In the genomic region with DNA sequence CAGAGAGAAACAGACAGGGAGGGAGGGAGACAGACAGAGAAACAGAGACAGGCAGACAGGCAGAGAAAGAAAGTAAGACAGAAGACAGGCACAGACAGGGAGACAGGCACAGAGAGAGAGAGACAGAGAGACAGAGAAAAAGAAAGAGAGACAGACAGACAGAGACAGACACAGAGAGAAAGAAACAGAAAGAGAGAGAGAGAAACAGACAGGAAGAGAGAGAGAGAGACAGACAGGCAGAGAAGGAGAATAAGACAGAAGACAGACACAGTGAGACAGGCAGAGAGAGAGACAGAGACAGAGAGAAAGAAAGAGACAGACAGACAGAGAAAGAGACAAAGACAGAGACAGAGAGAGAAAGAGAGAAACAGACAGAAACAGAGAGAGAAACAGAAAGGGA, we compare ENCODE assay signal across 26 cellular contexts.
DNase-seq lines count a peak whose midpoint lies in the region; ATAC-seq, FAIRE-seq and TF ChIP-seq lines count a peak whose summit lies in the region.
"Had no signal": no experiment of that assay in that cellular context is flagged by ENCODE, and none has a peak within 500 bp of the region (broad histone marks: within the 10 kb centered on the region; RNA-seq: fewer than 3 reads in every experiment).

No MANE protein-coding gene starts in this region.

- H3K9me3 Mint-ChIP-seq in natural killer cell treated with Interleukin-12 subunit alpha and Interleukin-12 subunit beta and Interleukin-15 and Interleukin-18, amount 100 ng/mL, for 72 hours: peaks cover 3% of the 10 kb centered on the region

- TF ChIP-seq CTCF in MM.1S (IDR thresholded peaks at IDR 0.05; ENCODE audit: low read length) (no peak), SU-DHL-6 (IDR thresholded peaks at IDR 0.05; ENCODE audit: insufficient read depth, low read length, poor library complexity, severe bottlenecking) (no peak), HepG2 (CRISPR knock-in tag; IDR thresholded peaks at IDR 0.05) (no peak), mucosa of descending colon (IDR thresholded peaks at IDR 0.05) (no peak), upper lobe of left lung (IDR thresholded peaks at IDR 0.05) (no peak)

- ATAC-seq in HepG2 (no peak), HG03520 (IDR thresholded peaks at IDR 0.05; ENCODE audit: unreplicated experiment) (no peak), mucosa of descending colon (no peak), upper lobe of left lung (ENCODE audit: low FRiP score in 2 of 2) (no peak)
- no peak for ATAC-seq in natural killer cell treated with Interleukin-12 subunit alpha and Interleukin-12 subunit beta and Interleukin-15 and Interleukin-18, amount 100 ng/mL, for 72 hours
- ATAC-seq: K562 had no signal

- H3K27ac ChIP-seq in MM.1S (ENCODE audit: low read length) (no peak overlapping the region), SU-DHL-6 (ENCODE audit: low read depth, low read length) (0 out of 2 replicates have a peak overlapping the region, but pooled peaks have one; percentile 15), HepG2 (ENCODE audit: extremely low read length, insufficient read depth, low read length) (no peak overlapping the region), upper lobe of left lung (no peak overlapping the region)
- H3K27ac ChIP-seq: A549, Peyer's patch had no signal

- H3K9me2 ChIP-seq in MM.1S (replicated peaks; ENCODE audit: insufficient read depth, low read length): no peaks in the 10 kb centered on the region
- H3K9me2 ChIP-seq in SU-DHL-6 (replicated peaks; ENCODE audit: insufficient read depth, low read length): no peaks in the 10 kb centered on the region

- H3F3A ChIP-seq in MM.1S (ENCODE audit: insufficient read depth, low read length) (no peaks in the 10 kb centered on the region), SU-DHL-6 (ENCODE audit: insufficient read depth) (no peaks in the 10 kb centered on the region)

- in situ Hi-C loops in HepG2 (cut with HindIII; ENCODE audit: extremely low pct_ligation_motif_present, low pct_unique_long_range_greater_than_20kb): no loop called here

- DNase-seq in ELR (ENCODE audit: low read depth): peak; percentile 0
- DNase-seq in MM.1S: no peak
- no peak for DNase-seq in HepG2 (ENCODE audit: low spot score)
- DNase-seq in natural killer cell treated with Interleukin-12 subunit alpha and Interleukin-12 subunit beta and Interleukin-15 and Interleukin-18, amount 100 ng/mL, for 72 hours (ENCODE audit: low spot score): no peak
- no peak for DNase-seq in mucosa of descending colon
- DNase-seq in upper lobe of left lung: no peak
- DNase-seq: C1 segment of cervical spinal cord; CD4-positive, alpha-beta memory T cell; COR-L47; DMS53; GDM1; GOT3; NCI-H1092; NCI-H1417 treated with DMSO at 0.1 percent for 48 hours; NCI-H1694 treated with DMSO at 0.1 percent for 48 hours; NCI-H2081; NCI-H2227 treated with DMSO at 0.1 percent for 48 hours; NCI-H526 treated with DMSO at 0.1 percent for 48 hours; Peyer's patch; SHP77 treated with DMSO at 0.1 percent for 48 hours had no signal

- intact Hi-C loops in HepG2 (cut with micrococcal nuclease; ENCODE audit: unreplicated experiment) (loop anchor here (5.0 kb wide), 1 partner anchor 215 kb away; no protein-coding TSS in a partner anchor), mucosa of descending colon (cut with DNase I, micrococcal nuclease) (no loop called here)

- no peak overlapping the region for H3K27ac Mint-ChIP-seq in natural killer cell treated with Interleukin-12 subunit alpha and Interleukin-12 subunit beta and Interleukin-15 and Interleukin-18, amount 100 ng/mL, for 72 hours
- H3K27ac Mint-ChIP-seq: CD4-positive, alpha-beta memory T cell had no signal

- FAIRE-seq in HepG2 (lab: Jason Lieb, UNC): no peak
- FAIRE-seq: A549, GM12891, K562 had no signal

- H3K9me3 ChIP-seq in MM.1S (replicated peaks; ENCODE audit: insufficient read depth, low read length) (no peaks in the 10 kb centered on the region), SU-DHL-6 (ENCODE audit: insufficient read depth, low read length) (no peaks in the 10 kb centered on the region), HepG2 (ENCODE audit: low read length) (peaks cover 6% of the 10 kb centered on the region; the same call in 1 of the 2 replicates), mucosa of descending colon (no peaks in the 10 kb centered on the region), upper lobe of left lung (no peaks in the 10 kb centered on the region)
- H3K9me3 ChIP-seq: A549, HAP-1, Peyer's patch had no signal

- H3K79me2 ChIP-seq in MM.1S (ENCODE audit: low read length) (no peaks in the 10 kb centered on the region), SU-DHL-6 (ENCODE audit: insufficient read depth, low read length) (no peaks in the 10 kb centered on the region), HepG2 (ENCODE audit: insufficient read depth, low read length) (no peaks in the 10 kb centered on the region)

- H3K4me1 ChIP-seq in MM.1S (ENCODE audit: low read length) (no peaks in the 10 kb centered on the region), HepG2 (ENCODE audit: insufficient read depth, low read length) (no peaks in the 10 kb centered on the region), mucosa of descending colon (ENCODE audit: low read depth) (no peaks in the 10 kb centered on the region), upper lobe of left lung (no peaks in the 10 kb centered on the region)
- H3K4me1 ChIP-seq: A549, Peyer's patch had no signal

- TF ChIP-seq EP300 in HepG2 (IDR thresholded peaks at IDR 0.05; ENCODE audit: low read depth in 2 of 2, low read length in 2 of 2) (no peak), HepG2 (CRISPR knock-in tag; IDR thresholded peaks at IDR 0.05; ENCODE audit: borderline replicate concordance) (no peak), upper lobe of left lung (IDR thresholded peaks at IDR 0.05) (no peak)

- H2AFZ ChIP-seq in MM.1S (ENCODE audit: low read length) (peak overlapping the region; percentile 23; the same call in 1 of the 2 replicates), SU-DHL-6 (ENCODE audit: low read depth, low read length, severe bottlenecking) (no peak overlapping the region), HepG2 (ENCODE audit: low read length) (no peak overlapping the region)

- no peaks in the 10 kb centered on the region for H4K20me1 ChIP-seq in MM.1S (ENCODE audit: insufficient read depth, low read length)
- no peaks in the 10 kb centered on the region for H4K20me1 ChIP-seq in SU-DHL-6 (ENCODE audit: low read depth, low read length)
- no peaks in the 10 kb centered on the region for H4K20me1 ChIP-seq in HepG2 (ENCODE audit: insufficient read depth, low read length)

- CTCF ChIA-PET in HepG2 (lab: Yijun Ruan, JAX; ENCODE audit: low intra/inter-chr PET ratio, low total read pairs): no interaction called here

- H3K4me1 Mint-ChIP-seq in natural killer cell treated with Interleukin-12 subunit alpha and Interleukin-12 subunit beta and Interleukin-15 and Interleukin-18, amount 100 ng/mL, for 72 hours (ENCODE audit: low read depth in 2 of 2): no peaks in the 10 kb centered on the region
- H3K4me1 Mint-ChIP-seq: CD4-positive, alpha-beta memory T cell had no signal

- TF ChIP-seq RAD21 in HepG2 (CRISPR knock-in tag; IDR thresholded peaks at IDR 0.05): no peak

- no TSS peak for BruUV-seq in HepG2 (replicated peaks; lab: Mats Ljungman, UMichigan)

- POLR2A ChIA-PET in HepG2 (lab: Yijun Ruan, JAX): no interaction called here

- H3K4me2 ChIP-seq in MM.1S (ENCODE audit: low read depth, low read length): peak overlapping the region; percentile 29; the same call in 1 of the 2 replicates
- H3K4me2 ChIP-seq in SU-DHL-6 (ENCODE audit: low read depth, low read length, poor library complexity, severe bottlenecking): no peak overlapping the region
- no peak overlapping the region for H3K4me2 ChIP-seq in HepG2 (ENCODE audit: low read depth, low read length)
- H3K4me2 ChIP-seq: A549 had no signal

- no peaks in the 10 kb centered on the region for H3K27me3 ChIP-seq in MM.1S (replicated peaks; ENCODE audit: insufficient read depth, low read length)
- no peaks in the 10 kb centered on the region for H3K27me3 ChIP-seq in SU-DHL-6 (ENCODE audit: low read length)
- H3K27me3 ChIP-seq in HepG2 (ENCODE audit: control insufficient read depth in 1 of 2, insufficient read depth in 2 of 2, low read length in 2 of 2): no peaks in the 10 kb centered on the region; a peak in 1 of 5 replicates
- no peaks in the 10 kb centered on the region for H3K27me3 ChIP-seq in upper lobe of left lung
- H3K27me3 ChIP-seq: Peyer's patch had no signal

- peaks cover 6% of the 10 kb centered on the region for H3K36me3 Mint-ChIP-seq in natural killer cell treated with Interleukin-12 subunit alpha and Interleukin-12 subunit beta and Interleukin-15 and Interleukin-18, amount 100 ng/mL, for 72 hours
- H3K36me3 Mint-ChIP-seq: CD4-positive, alpha-beta memory T cell had no signal

- H3K9ac ChIP-seq in MM.1S (ENCODE audit: low read length): no peak overlapping the region
- H3K9ac ChIP-seq in SU-DHL-6 (ENCODE audit: low read length): peak overlapping the region; percentile 11; the same call in 1 of the 2 replicates
- H3K9ac ChIP-seq in HepG2 (ENCODE audit: insufficient read depth, low read depth, low read length): no peak overlapping the region

- TF ChIP-seq POLR2A in HepG2 (IDR thresholded peaks at IDR 0.05; ENCODE audit: insufficient read depth in 1 of 2, low read depth in 2 of 2, low read length in 2 of 2): no peak
- TF ChIP-seq POLR2A in upper lobe of left lung (IDR thresholded peaks at IDR 0.05): no peak

- H3K4me3 Mint-ChIP-seq in natural killer cell treated with Interleukin-12 subunit alpha and Interleukin-12 subunit beta and Interleukin-15 and Interleukin-18, amount 100 ng/mL, for 72 hours: no peak overlapping the region
- H3K4me3 Mint-ChIP-seq: CD4-positive, alpha-beta memory T cell had no signal

- no peak overlapping the region for H3K4me3 ChIP-seq in MM.1S (ENCODE audit: low read length)
- no peak overlapping the region for H3K4me3 ChIP-seq in SU-DHL-6 (ENCODE audit: insufficient read depth, low read length, poor library complexity, severe bottlenecking)
- no peak overlapping the region for H3K4me3 ChIP-seq in HepG2 (replicated peaks in 1 of 3; ENCODE audit: insufficient read depth in 1 of 3, low read depth in 2 of 3, low read length in 3 of 3)
- H3K4me3 ChIP-seq in mucosa of descending colon: no peak overlapping the region
- no peak overlapping the region for H3K4me3 ChIP-seq in upper lobe of left lung
- H3K4me3 ChIP-seq: A549, HAP-1, K562, Peyer's patch had no signal

- H3K27me3 Mint-ChIP-seq in natural killer cell treated with Interleukin-12 subunit alpha and Interleukin-12 subunit beta and Interleukin-15 and Interleukin-18, amount 100 ng/mL, for 72 hours: no peaks in the 10 kb centered on the region
- H3K27me3 Mint-ChIP-seq: CD4-positive, alpha-beta memory T cell had no signal

- no peaks in the 10 kb centered on the region for H3K36me3 ChIP-seq in MM.1S (replicated peaks; ENCODE audit: insufficient read depth, low read length)
- no peaks in the 10 kb centered on the region for H3K36me3 ChIP-seq in SU-DHL-6 (ENCODE audit: low read length)
- no peaks in the 10 kb centered on the region for H3K36me3 ChIP-seq in HepG2 (replicated peaks in 1 of 2; ENCODE audit: control insufficient read depth in 1 of 2, insufficient read depth in 2 of 2, low read length in 2 of 2)
- no peaks in the 10 kb centered on the region for H3K36me3 ChIP-seq in mucosa of descending colon (ENCODE audit: low read depth)
- H3K36me3 ChIP-seq in upper lobe of left lung: no peaks in the 10 kb centered on the region
- H3K36me3 ChIP-seq: HAP-1, Peyer's patch had no signal

TF ChIP-seq in HepG2, 621 proteins besides CTCF, POLR2A, EP300 and RAD21 (continues in another document):
- no peak for TF ChIP-seq RFX5 (IDR thresholded peaks at IDR 0.05; ENCODE audit: low read depth, low read length)
